Comparison of ENCODE assay signal across 33 cellular contexts in genomic region chr1:26175346-26175745, GRCh38. TPM values are rescaled to one million over a fixed set of nuclear protein-coding genes. Genes with fewer than 3 reads are reported as not detected.
"Had no signal": no experiment of that assay in that cellular context is flagged by ENCODE, and none has a peak within 500 bp of the region (broad histone marks: within the 10 kb centered on the region; RNA-seq: fewer than 3 reads in every experiment).

No MANE protein-coding gene starts in this region.

- H3K27ac Mint-ChIP-seq: stimulated activated effector memory CD8-positive, alpha-beta T cell treated with anti-CD3 and anti-CD28 coated beads, Interleukin-12 subunit alpha, Interleukin-12 subunit beta, amount 100 ng/mL, for 72 hours; stimulated activated memory B cell treated with anti-CD40 and anti-IgM and Interleukin-4, amounts not matched to agents 10 μg/mL and 1 μg/mL and 100 μg/mL, for 72 hours; stimulated activated naive B cell treated with anti-CD40 and anti-IgM and Interleukin-4, amounts not matched to agents 10 μg/mL and 1 μg/mL and 100 μg/mL, for 72 hours; stimulated activated naive CD8-positive, alpha-beta T cell treated with anti-CD3 and anti-CD28 coated beads, Interleukin-15, amount 100 ng/mL, for 72 hours; stimulated activated naive CD8-positive, alpha-beta T cell treated with anti-CD3 and anti-CD28 coated beads, Interleukin-15, Interleukin-2, amounts not matched to agents 100 ng/mL and 50 ng/mL, for 24 hours had no signal

- DNase-seq: stimulated activated CD4-positive, alpha-beta T cell treated with anti-CD3 and anti-CD28 coated beads, Interleukin-2, amount 100 ng/mL, for 48 hours; stimulated activated CD4-positive, alpha-beta T cell treated with anti-CD3 and anti-CD28 coated beads, Interleukin-4, amount 100 ng/mL, for 1 hour; stimulated activated CD4-positive, alpha-beta T cell treated with anti-CD3 and anti-CD28 coated beads, Interleukin-4, amount 100 ng/mL, for 24 hours; stimulated activated CD4-positive, alpha-beta T cell treated with anti-CD3 and anti-CD28 coated beads, Interleukin-4, amount 100 ng/mL, for 4 hours; stimulated activated CD8-positive, alpha-beta memory T cell treated with anti-CD3 and anti-CD28 coated beads, Interleukin-4, amount 100 ng/mL, for 48 hours; stimulated activated naive B cell treated with anti-CD40 and anti-IgM and Interleukin-4, amounts not matched to agents 10 μg/mL and 1 μg/mL and 100 μg/mL, for 72 hours; stimulated activated naive CD4-positive, alpha-beta T cell; stimulated activated naive CD4-positive, alpha-beta T cell treated with Interleukin-2 at 50 U/mL for 16 hours; stimulated activated naive CD8-positive, alpha-beta T cell treated with anti-CD3 and anti-CD28 coated beads, Interleukin-15, amount 100 ng/mL, for 72 hours; stimulated activated naive CD8-positive, alpha-beta T cell treated with anti-CD3 and anti-CD28 coated beads, Interleukin-15, Interleukin-2, amounts not matched to agents 100 U/mL and 50 U/mL, for 24 hours; stomach; substantia nigra; testis; thyroid gland; tibial artery; transverse colon; upper lobe of left lung; upper lobe of right lung; uterus had no signal

- H3K4me3 ChIP-seq: stomach, suprapubic skin, testis, thoracic aorta, thyroid gland, tibial artery, tibial nerve, transverse colon, upper lobe of left lung, upper lobe of right lung, uterus, vagina had no signal

- H3K36me3 ChIP-seq: thoracic aorta, thyroid gland, transverse colon, upper lobe of right lung, uterus, vagina had no signal

- H3K27me3 Mint-ChIP-seq: stimulated activated memory B cell treated with anti-CD40 and anti-IgM and Interleukin-4, amounts not matched to agents 10 μg/mL and 1 μg/mL and 100 μg/mL, for 72 hours; stimulated activated naive B cell treated with anti-CD40 and anti-IgM and Interleukin-4, amounts not matched to agents 10 μg/mL and 1 μg/mL and 100 μg/mL, for 72 hours; stimulated activated naive CD8-positive, alpha-beta T cell treated with anti-CD3 and anti-CD28 coated beads, Interleukin-15, amount 100 ng/mL, for 72 hours; stimulated activated naive CD8-positive, alpha-beta T cell treated with anti-CD3 and anti-CD28 coated beads, Interleukin-15, Interleukin-2, amounts not matched to agents 100 ng/mL and 50 ng/mL, for 24 hours; type B pancreatic cell had no signal

- FAIRE-seq: urothelium cell line had no signal

- ATAC-seq: stimulated activated effector memory CD8-positive, alpha-beta T cell treated with anti-CD3 and anti-CD28 coated beads, Interleukin-12 subunit alpha, Interleukin-12 subunit beta, amount 100 ng/mL, for 72 hours; stimulated activated memory B cell treated with anti-CD40 and anti-IgM and Interleukin-4, amounts not matched to agents 10 μg/mL and 1 μg/mL and 100 μg/mL, for 72 hours; stimulated activated naive B cell treated with anti-CD40 and anti-IgM and Interleukin-4, amounts not matched to agents 10 μg/mL and 1 μg/mL and 100 μg/mL, for 72 hours; stimulated activated naive CD8-positive, alpha-beta T cell treated with anti-CD3 and anti-CD28 coated beads, Interleukin-15, amount 100 ng/mL, for 72 hours; stimulated activated naive CD8-positive, alpha-beta T cell treated with anti-CD3 and anti-CD28 coated beads, Interleukin-15, Interleukin-2, amounts not matched to agents 100 U/mL and 50 U/mL, for 24 hours; upper lobe of right lung had no signal

- H3K36me3 Mint-ChIP-seq: stimulated activated effector memory CD8-positive, alpha-beta T cell treated with anti-CD3 and anti-CD28 coated beads, Interleukin-12 subunit alpha, Interleukin-12 subunit beta, amount 100 ng/mL, for 72 hours; stimulated activated memory B cell treated with anti-CD40 and anti-IgM and Interleukin-4, amounts not matched to agents 10 μg/mL and 1 μg/mL and 100 μg/mL, for 72 hours; type B pancreatic cell had no signal

- H3K4me3 Mint-ChIP-seq: stimulated activated effector memory CD8-positive, alpha-beta T cell treated with anti-CD3 and anti-CD28 coated beads, Interleukin-12 subunit alpha, Interleukin-12 subunit beta, amount 100 ng/mL, for 72 hours; stimulated activated memory B cell treated with anti-CD40 and anti-IgM and Interleukin-4, amounts not matched to agents 10 μg/mL and 1 μg/mL and 100 μg/mL, for 72 hours; stimulated activated naive B cell treated with anti-CD40 and anti-IgM and Interleukin-4, amounts not matched to agents 10 μg/mL and 1 μg/mL and 100 μg/mL, for 72 hours; stimulated activated naive CD8-positive, alpha-beta T cell treated with anti-CD3 and anti-CD28 coated beads, Interleukin-15, amount 100 ng/mL, for 72 hours; stimulated activated naive CD8-positive, alpha-beta T cell treated with anti-CD3 and anti-CD28 coated beads, Interleukin-15, Interleukin-2, amounts not matched to agents 100 ng/mL and 50 ng/mL, for 24 hours; type B pancreatic cell had no signal

- H3K27ac ChIP-seq: stomach, suprapubic skin, testis, thoracic aorta, thyroid gland, tibial artery, tibial nerve, transverse colon, upper lobe of right lung, uterus, vagina had no signal

- H3K9me3 ChIP-seq: stomach, suprapubic skin, testis, thoracic aorta, thyroid gland, tibial artery, tibial nerve, transverse colon, upper lobe of left lung, upper lobe of right lung, uterus, vagina had no signal

- H3K9me3 Mint-ChIP-seq: stimulated activated effector memory CD8-positive, alpha-beta T cell treated with anti-CD3 and anti-CD28 coated beads, Interleukin-12 subunit alpha, Interleukin-12 subunit beta, amount 100 ng/mL, for 72 hours; stimulated activated memory B cell treated with anti-CD40 and anti-IgM and Interleukin-4, amounts not matched to agents 10 μg/mL and 1 μg/mL and 100 μg/mL, for 72 hours; stimulated activated naive B cell treated with anti-CD40 and anti-IgM and Interleukin-4, amounts not matched to agents 10 μg/mL and 1 μg/mL and 100 μg/mL, for 72 hours; stimulated activated naive CD8-positive, alpha-beta T cell treated with anti-CD3 and anti-CD28 coated beads, Interleukin-15, amount 100 ng/mL, for 72 hours; stimulated activated naive CD8-positive, alpha-beta T cell treated with anti-CD3 and anti-CD28 coated beads, Interleukin-15, Interleukin-2, amounts not matched to agents 100 ng/mL and 50 ng/mL, for 24 hours; type B pancreatic cell had no signal

- H3K27me3 ChIP-seq: stomach, suprapubic skin, testis, thyroid gland, tibial artery, tibial nerve, transverse colon, upper lobe of left lung, upper lobe of right lung, uterus, vagina had no signal

RNA-seq across cellular contexts. Expression of gene ZNF593OS, which starts 3.7 kb away (rescaled TPM):
- total RNA-seq: stomach, subcutaneous adipose tissue, suprapubic skin, temporal lobe, thoracic aorta, tibial nerve, transverse colon, upper lobe of left lung, upper lobe of right lung, ureter, urinary bladder, uterus, vagina had no signal

RNA-seq across cellular contexts. Expression of gene C1orf232, which starts 6.6 kb away (rescaled TPM):
- total RNA-seq: stomach, subcutaneous adipose tissue, suprapubic skin, temporal lobe, testis, thoracic aorta, thyroid gland, tibial nerve, transverse colon, upper lobe of left lung, upper lobe of right lung, ureter, urinary bladder, uterus, vagina had no signal
- polyA plus RNA-seq: stomach, thymus, urinary bladder had no signal

RNA-seq across cellular contexts. Expression of gene CATSPER4, which starts 15.1 kb away (rescaled TPM):
- total RNA-seq: stomach, subcutaneous adipose tissue, suprapubic skin, temporal lobe, thoracic aorta, thyroid gland, tibial nerve, transverse colon, upper lobe of left lung, upper lobe of right lung, ureter, urinary bladder, uterus, vagina had no signal
- polyA plus RNA-seq: stomach, urinary bladder had no signal
